Comparison of ENCODE assay signal across 11 cellular contexts in the genomic region with DNA sequence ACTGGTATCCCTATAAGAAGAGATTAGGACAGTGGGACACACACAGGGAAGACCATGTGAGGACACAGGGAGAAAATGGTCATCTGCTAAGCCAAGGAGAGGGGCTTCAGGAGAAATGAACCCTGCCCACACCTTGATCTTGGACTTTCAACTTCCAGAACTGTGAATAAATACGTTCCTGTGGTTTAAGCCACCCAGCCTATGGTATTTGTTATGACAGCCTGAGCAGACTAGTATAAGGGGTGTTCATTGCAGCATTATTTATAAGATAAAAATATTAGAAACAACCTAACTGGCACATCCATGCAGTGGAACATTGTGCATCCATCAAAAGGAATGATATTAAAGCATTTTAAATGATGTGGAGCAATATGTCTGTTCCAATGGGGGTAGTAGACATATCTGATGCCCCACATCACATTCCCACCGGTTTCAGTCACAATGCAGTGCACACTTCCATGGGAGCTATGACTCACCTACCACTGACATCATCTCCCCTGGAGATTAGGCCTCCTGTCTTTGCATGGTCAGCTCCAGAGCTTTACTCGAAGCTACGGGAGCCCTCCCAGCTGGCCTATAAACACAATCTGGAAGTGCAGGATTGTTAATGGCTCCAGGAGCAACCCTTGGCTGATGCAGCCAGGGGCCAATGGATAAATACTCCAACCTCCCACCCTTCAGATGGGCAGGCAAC. TPM values are rescaled to one million over a fixed set of nuclear protein-coding genes. Genes with fewer than 3 reads are reported as not detected.
DNase-seq lines count a peak whose midpoint lies in the region; ATAC-seq and TF ChIP-seq lines count a peak whose summit lies in the region.
"Had no signal": no experiment of that assay in that cellular context is flagged by ENCODE, and none has a peak within 500 bp of the region (broad histone marks: within the 10 kb centered on the region; RNA-seq: fewer than 3 reads in every experiment).

No MANE protein-coding gene starts in this region.

- H3F3A ChIP-seq in PC-9 (ENCODE audit: insufficient read depth, low read depth), result peaks cover 14% of the 10 kb centered on the region; the same call in 1 of the 2 replicates

- H3K27ac ChIP-seq in PC-9 (peak overlapping the region; percentile 39), osteoblast (ENCODE audit: low read depth, low read length) (peak overlapping the region; percentile 58), esophagus squamous epithelium (no peak overlapping the region), sigmoid colon (no peak overlapping the region)

- H3K27me3 ChIP-seq in PC-9 (ENCODE audit: insufficient read depth, low read depth), result no peaks in the 10 kb centered on the region
- H3K27me3 ChIP-seq in osteoblast (ENCODE audit: insufficient read depth, low read length), result no peaks in the 10 kb centered on the region
- no peaks in the 10 kb centered on the region for H3K27me3 ChIP-seq in esophagus squamous epithelium
- H3K27me3 ChIP-seq in sigmoid colon, result no peaks in the 10 kb centered on the region

- peaks cover 6% of the 10 kb centered on the region; the same call in 1 of the 2 replicates for H3K9me3 ChIP-seq in PC-9 (ENCODE audit: insufficient read depth, low read depth)
- H3K9me3 ChIP-seq in osteoblast (ENCODE audit: low read depth, low read length), result no peaks in the 10 kb centered on the region
- no peaks in the 10 kb centered on the region for H3K9me3 ChIP-seq in esophagus squamous epithelium
- H3K9me3 ChIP-seq in sigmoid colon, result no peaks in the 10 kb centered on the region

- TF ChIP-seq CTCF in PC-9 (conservative IDR thresholded peaks at IDR 0.05) (no peak), osteoblast (IDR thresholded peaks at IDR 0.05; ENCODE audit: extremely low read depth, low read depth, low read length) (no peak), esophagus squamous epithelium (IDR thresholded peaks at IDR 0.05) (no peak), sigmoid colon (IDR thresholded peaks at IDR 0.05) (no peak)

- H2AFZ ChIP-seq in PC-9 (no peak overlapping the region), osteoblast (ENCODE audit: low read length) (no peak overlapping the region)

- ATAC-seq in HG03342 (IDR thresholded peaks at IDR 0.05; ENCODE audit: unreplicated experiment) (no peak), HG02798 (IDR thresholded peaks at IDR 0.05; ENCODE audit: poor library complexity, unreplicated experiment) (no peak)
- ATAC-seq: natural killer cell had no signal

- intact Hi-C loops in PC-9 (cut with micrococcal nuclease; ENCODE audit: unreplicated experiment), result loop anchor here (2.0 kb wide), 1 partner anchor 39 kb away; the partner anchor contains the start of gene MAMLD1
- intact Hi-C loops in esophagus squamous epithelium (cut with DNase I), result no loop called here
- intact Hi-C loops in sigmoid colon (cut with DNase I), result no loop called here

- POLR2A ChIA-PET in PC-9 (lab: Charles Lee; ENCODE audit: unreplicated experiment), result no interaction called here

- H3K4me3 ChIP-seq in PC-9 (no peak overlapping the region), osteoblast (ENCODE audit: insufficient read depth, low read length) (no peak overlapping the region), esophagus squamous epithelium (no peak overlapping the region), sigmoid colon (no peak overlapping the region)

- TF ChIP-seq POLR2A in esophagus squamous epithelium (IDR thresholded peaks at IDR 0.05), result no peak
- TF ChIP-seq POLR2A in sigmoid colon (IDR thresholded peaks at IDR 0.05), result no peak

- no peak for TF ChIP-seq EP300 in sigmoid colon (IDR thresholded peaks at IDR 0.05)

- DNase-seq in EL (peak; percentile 88), PC-9 (peak; percentile 50 to 74), dermis blood vessel endothelial cell (peak; percentile 75), osteoblast (ENCODE audit: insufficient read length, low spot score, missing footprints) (no peak), esophagus squamous epithelium (lab: John Stamatoyannopoulos, UW) (no peak), sigmoid colon (no peak)
- DNase-seq: hippocampal formation, natural killer cell, NCI-H446 had no signal

- H3K36me3 ChIP-seq in PC-9 (ENCODE audit: low read depth) (no peaks in the 10 kb centered on the region), osteoblast (ENCODE audit: insufficient read depth, low read length) (no peaks in the 10 kb centered on the region), esophagus squamous epithelium (no peaks in the 10 kb centered on the region), sigmoid colon (no peaks in the 10 kb centered on the region)

- CTCF ChIA-PET in PC-9 (lab: Charles Lee), result no interaction called here

- no peaks in the 10 kb centered on the region for H3K9me2 ChIP-seq in PC-9 (ENCODE audit: insufficient read depth)

- no TSS peak for BruUV-seq in PC-9 (replicated peaks; lab: Mats Ljungman, UMichigan)

- H3K4me2 ChIP-seq in PC-9 (peak overlapping the region; percentile 18; the same call in 1 of the 2 replicates), osteoblast (ENCODE audit: insufficient read depth, low read length) (no peak overlapping the region)

- H3K4me1 ChIP-seq in PC-9 (replicated peaks; ENCODE audit: insufficient read depth) (peaks cover 26% of the 10 kb centered on the region), osteoblast (ENCODE audit: insufficient read depth, low read length) (peaks cover 18% of the 10 kb centered on the region), esophagus squamous epithelium (no peaks in the 10 kb centered on the region), sigmoid colon (no peaks in the 10 kb centered on the region)

- H4K20me1 ChIP-seq in PC-9 (ENCODE audit: insufficient read depth) (no peaks in the 10 kb centered on the region), osteoblast (ENCODE audit: insufficient read depth, low read length) (no peaks in the 10 kb centered on the region)

- H3K79me2 ChIP-seq in PC-9 (ENCODE audit: low read depth), result no peaks in the 10 kb centered on the region
- H3K79me2 ChIP-seq in osteoblast (ENCODE audit: insufficient read depth, low read length), result no peaks in the 10 kb centered on the region

- WGBS in esophagus squamous epithelium, 2 donors, result 21 to 24% methylated on average over 2 to 4 of the region's 4 CpGs
- 64 to 73% methylated on average over 4 of the region's 4 CpGs for WGBS in sigmoid colon, 2 donors

RNA-seq across cellular contexts. Expression of gene MAMLD1, which starts 38.9 kb away (rescaled TPM):
- 1.5 and 2.5 TPM in 2 replicates for total RNA-seq in PC-9 (2021)
- total RNA-seq in dermis blood vessel endothelial cell, result 0.85 and 1.4 TPM in 2 replicates
- total RNA-seq in osteoblast, result 2.7 and 3.3 TPM in 2 replicates
- total RNA-seq in esophagus squamous epithelium, result 1 to 10 TPM in 2 of 4 donors, under 1 TPM in 2; 0.23 to 2.1 (median 0.96) TPM
- 1 to 10 TPM; 1.2 to 6.4 (median 2.2) TPM for total RNA-seq in sigmoid colon
- polyA plus RNA-seq in sigmoid colon, result 1 to 10 TPM in 1 of 3 donors, under 1 TPM in 2; under 0.01 to 1.1 (median 0.23) TPM

Comparison
In these comparisons a context has a peak if more than half of its experiments do, and no peak if none do; other contexts are left out.
1. DNase-seq: peak in EL (single experiment), PC-9 (2 of 2) and dermis blood vessel endothelial cell (single experiment); none in osteoblast (single experiment), esophagus squamous epithelium (single experiment) and sigmoid colon (single experiment).
2. H3K27ac ChIP-seq: peak in PC-9 (single experiment) and osteoblast (single experiment); none in esophagus squamous epithelium (0 of 4) and sigmoid colon (0 of 4).